Comparison of ENCODE assay signal across 1 cellular context in the genomic region with DNA sequence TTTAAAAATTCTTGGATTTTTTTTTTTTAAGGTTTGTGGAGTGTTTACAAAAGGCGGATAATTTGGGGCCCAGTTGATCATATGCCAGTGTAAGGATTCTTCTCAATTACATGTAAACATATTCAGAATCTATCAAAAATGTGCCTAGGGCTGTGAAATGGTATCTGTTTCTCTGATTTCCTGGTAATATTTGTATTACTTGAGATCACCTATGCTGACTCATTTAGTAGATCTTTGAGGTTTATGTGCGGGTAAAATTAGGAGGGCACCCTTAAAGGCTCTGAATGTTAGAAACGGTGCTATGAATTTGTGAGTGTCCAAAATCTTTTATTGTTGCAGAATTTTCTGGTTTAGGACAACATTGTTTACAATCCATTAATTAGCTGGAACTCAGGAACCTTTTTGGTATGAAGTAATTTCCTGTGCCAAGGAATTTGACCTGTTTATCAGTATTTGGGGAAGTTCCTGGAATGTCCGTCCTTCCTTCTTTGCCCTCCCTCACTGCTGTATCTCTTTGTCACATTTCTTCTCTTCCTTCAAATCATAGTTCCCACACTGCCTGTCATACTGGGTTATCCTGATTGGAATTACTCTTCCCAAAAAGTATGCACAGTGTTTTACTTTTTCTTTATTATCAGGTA.
TF ChIP-seq lines count a peak whose summit lies in the region.

No MANE protein-coding gene starts in this region.

TF ChIP-seq in IMR-90, 13 proteins besides CTCF, POLR2A, EP300 and RAD21 (continued from another document):
- no peak for TF ChIP-seq RFX5 (IDR thresholded peaks at IDR 0.05; ENCODE audit: low read depth, low read length)
